In the genomic region with DNA sequence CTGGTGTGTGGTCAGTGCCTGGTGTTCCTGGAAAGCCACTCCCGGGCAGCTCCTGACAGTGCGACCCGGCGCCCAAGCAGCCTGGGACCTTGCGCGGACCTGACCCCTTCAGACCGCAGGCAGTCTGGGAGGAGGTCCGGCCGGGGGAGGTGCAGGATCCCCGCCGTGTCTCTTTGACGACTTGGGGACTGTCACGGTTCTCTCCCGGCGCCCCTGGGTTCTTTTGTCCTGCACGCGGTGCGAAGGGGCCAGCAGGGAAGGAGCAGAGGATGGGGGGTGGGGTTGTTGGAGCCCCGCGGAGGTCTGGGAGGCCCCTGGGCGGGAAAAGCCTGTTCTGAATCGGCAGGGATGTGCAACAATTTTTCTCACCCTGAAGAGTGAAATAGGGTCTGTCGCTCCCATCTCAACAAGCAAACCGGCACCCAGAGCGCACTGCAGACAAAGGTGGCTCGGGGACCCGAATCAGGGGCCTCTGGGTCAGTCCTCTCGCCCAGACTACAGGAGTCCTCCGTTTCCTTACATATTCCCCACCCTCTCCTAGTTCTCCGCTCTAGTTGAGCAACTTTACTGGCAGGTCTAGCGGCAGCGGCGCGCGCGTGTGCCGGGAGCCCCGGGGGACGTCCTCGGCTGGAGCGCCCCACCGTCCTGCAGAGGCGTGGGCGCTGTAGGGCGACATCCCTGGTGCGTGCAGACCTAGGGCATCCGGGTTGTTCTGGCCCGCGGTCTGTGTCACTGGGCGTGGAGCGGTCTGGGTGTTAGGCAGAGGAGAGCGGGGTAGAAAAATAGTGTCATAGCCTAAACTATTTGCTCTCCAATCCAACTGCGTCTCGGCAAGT, we compare ENCODE assay signal across 1 cellular context.
TF ChIP-seq lines count a peak whose summit lies in the region.

No MANE protein-coding gene starts in this region.

TF ChIP-seq in GM23338, 12 proteins besides CTCF, POLR2A, EP300 and RAD21 (continued from another document):
- TF ChIP-seq ZNF462 (CRISPR knock-in tag; IDR thresholded peaks at IDR 0.05), result no peak
- no peak for TF ChIP-seq STAT1 (IDR thresholded peaks at IDR 0.05; ENCODE audit: unreplicated experiment)
- no peak for TF ChIP-seq ZNF331 (CRISPR knock-in tag; IDR thresholded peaks at IDR 0.05; ENCODE audit: low read depth)
- no peak for TF ChIP-seq ZNF114 (CRISPR knock-in tag; IDR thresholded peaks at IDR 0.05)
- TF ChIP-seq JUNB (IDR thresholded peaks at IDR 0.05; ENCODE audit: unreplicated experiment), result no peak
- TF ChIP-seq CREB1 (CRISPR knock-in tag; IDR thresholded peaks at IDR 0.05; ENCODE audit: low read depth), result no peak
- TF ChIP-seq NANOG (IDR thresholded peaks at IDR 0.05; ENCODE audit: borderline replicate concordance), result no peak
- TF ChIP-seq EZH2phosphoT487 (IDR thresholded peaks at IDR 0.05; ENCODE audit: unreplicated experiment), result no peak
- peak; percentile 54 for TF ChIP-seq POLR2AphosphoS5 (IDR thresholded peaks at IDR 0.05; ENCODE audit: low read depth)
- peak; percentile 38; the same call in 1 of the 2 replicates for TF ChIP-seq ETS1 (IDR thresholded peaks at IDR 0.05)
- TF ChIP-seq, protein P1, sequence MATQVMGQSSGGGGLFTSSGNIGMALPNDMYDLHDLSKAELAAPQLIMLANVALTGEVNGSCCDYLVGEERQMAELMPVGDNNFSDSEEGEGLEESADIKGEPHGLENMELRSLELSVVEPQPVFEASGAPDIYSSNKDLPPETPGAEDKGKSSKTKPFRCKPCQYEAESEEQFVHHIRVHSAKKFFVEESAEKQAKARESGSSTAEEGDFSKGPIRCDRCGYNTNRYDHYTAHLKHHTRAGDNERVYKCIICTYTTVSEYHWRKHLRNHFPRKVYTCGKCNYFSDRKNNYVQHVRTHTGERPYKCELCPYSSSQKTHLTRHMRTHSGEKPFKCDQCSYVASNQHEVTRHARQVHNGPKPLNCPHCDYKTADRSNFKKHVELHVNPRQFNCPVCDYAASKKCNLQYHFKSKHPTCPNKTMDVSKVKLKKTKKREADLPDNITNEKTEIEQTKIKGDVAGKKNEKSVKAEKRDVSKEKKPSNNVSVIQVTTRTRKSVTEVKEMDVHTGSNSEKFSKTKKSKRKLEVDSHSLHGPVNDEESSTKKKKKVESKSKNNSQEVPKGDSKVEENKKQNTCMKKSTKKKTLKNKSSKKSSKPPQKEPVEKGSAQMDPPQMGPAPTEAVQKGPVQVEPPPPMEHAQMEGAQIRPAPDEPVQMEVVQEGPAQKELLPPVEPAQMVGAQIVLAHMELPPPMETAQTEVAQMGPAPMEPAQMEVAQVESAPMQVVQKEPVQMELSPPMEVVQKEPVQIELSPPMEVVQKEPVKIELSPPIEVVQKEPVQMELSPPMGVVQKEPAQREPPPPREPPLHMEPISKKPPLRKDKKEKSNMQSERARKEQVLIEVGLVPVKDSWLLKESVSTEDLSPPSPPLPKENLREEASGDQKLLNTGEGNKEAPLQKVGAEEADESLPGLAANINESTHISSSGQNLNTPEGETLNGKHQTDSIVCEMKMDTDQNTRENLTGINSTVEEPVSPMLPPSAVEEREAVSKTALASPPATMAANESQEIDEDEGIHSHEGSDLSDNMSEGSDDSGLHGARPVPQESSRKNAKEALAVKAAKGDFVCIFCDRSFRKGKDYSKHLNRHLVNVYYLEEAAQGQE (IDR thresholded peaks at IDR 0.05; ENCODE audit: unreplicated experiment), result no peak
